ENCODE assay signal across 9 cellular contexts in the genomic region with DNA sequence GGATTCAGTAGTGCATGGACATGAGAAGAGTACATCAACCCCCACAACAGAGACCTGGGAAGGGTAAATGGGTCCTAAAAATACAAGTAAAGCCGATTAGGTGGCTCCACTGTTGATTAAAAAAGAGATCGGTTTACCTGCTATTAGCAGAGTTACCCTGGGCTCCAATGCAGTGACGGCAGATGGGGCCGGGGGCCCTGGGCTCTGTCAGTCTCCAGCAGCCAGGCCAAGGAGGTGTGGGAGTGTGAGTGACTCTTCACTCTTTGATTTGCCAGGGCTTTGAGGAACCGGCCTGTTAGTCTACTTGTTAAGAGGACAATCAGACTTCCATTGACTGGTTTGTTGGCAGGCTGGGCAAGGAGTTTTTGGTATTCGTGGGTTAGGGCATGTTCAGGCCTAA.
"Had no signal": no experiment of that assay in that cellular context is flagged by ENCODE, and none has a peak within 500 bp of the region (broad histone marks: within the 10 kb centered on the region; RNA-seq: fewer than 3 reads in every experiment).

No MANE protein-coding gene starts in this region.

- ATAC-seq: HCT116, K562 had no signal

- DNase-seq: GM23248, GOT3, H7, HFFc6, IMR-90, KG1 had no signal

- H3K4me1 ChIP-seq: HAP-1 had no signal

- H3K9ac ChIP-seq: GM23248 had no signal

- H3K27ac ChIP-seq: GM23248 had no signal

- H3K36me3 ChIP-seq: HAP-1 had no signal

- H3K4me3 ChIP-seq: GM23248, HAP-1, K562 had no signal

- H3K9me3 ChIP-seq: HAP-1 had no signal
